2 cellular contexts compared by ENCODE assay signal in the genomic region with DNA sequence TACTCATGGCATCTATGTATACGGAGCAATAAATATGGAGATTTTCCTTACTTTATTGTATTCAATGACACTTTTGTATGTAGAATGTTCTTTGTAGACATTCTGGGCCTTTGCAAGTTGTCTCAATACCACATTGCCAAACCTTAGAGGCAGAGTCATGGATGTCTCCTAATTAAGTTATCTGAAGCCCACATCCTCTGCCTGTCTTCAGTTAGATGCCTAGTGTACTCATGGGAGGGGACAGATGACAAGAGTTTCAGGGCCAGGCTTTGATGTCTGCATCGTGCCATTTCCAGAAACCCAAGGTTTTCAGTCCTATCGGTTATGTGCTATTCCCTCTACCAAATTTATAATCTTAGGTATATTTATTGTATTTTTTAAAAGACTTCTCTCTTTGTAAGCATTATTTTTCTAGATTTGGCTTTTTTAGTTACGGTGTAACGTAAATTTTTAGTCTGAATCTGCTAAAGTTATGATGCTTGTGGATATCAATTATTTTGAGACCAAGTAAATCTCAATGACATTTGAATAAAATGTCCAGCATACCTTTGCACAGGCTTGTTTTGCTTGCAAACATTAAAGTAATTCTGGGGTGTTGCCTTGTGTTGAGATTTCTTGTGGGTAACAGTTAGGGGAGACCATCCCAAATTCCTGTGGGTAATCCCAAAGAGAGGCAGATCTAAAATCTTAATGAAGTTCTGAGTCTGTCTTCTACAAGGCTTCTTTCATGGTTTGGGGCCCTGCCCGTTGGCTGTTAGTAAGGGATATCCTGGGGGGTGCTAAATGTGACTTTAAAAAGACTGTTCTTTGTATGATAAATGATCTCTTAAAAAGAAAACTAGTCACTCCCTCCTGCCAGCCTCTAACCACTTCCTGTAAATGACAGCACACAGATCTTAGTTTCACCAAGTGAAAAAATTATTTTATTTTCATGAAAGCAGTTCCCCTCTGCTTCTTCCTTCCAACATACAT.
TF ChIP-seq lines count a peak whose summit lies in the region.

No MANE protein-coding gene starts in this region.

TF ChIP-seq in HCT116, 20 proteins besides CTCF, POLR2A, EP300 and RAD21:
- TF ChIP-seq, protein P1, sequence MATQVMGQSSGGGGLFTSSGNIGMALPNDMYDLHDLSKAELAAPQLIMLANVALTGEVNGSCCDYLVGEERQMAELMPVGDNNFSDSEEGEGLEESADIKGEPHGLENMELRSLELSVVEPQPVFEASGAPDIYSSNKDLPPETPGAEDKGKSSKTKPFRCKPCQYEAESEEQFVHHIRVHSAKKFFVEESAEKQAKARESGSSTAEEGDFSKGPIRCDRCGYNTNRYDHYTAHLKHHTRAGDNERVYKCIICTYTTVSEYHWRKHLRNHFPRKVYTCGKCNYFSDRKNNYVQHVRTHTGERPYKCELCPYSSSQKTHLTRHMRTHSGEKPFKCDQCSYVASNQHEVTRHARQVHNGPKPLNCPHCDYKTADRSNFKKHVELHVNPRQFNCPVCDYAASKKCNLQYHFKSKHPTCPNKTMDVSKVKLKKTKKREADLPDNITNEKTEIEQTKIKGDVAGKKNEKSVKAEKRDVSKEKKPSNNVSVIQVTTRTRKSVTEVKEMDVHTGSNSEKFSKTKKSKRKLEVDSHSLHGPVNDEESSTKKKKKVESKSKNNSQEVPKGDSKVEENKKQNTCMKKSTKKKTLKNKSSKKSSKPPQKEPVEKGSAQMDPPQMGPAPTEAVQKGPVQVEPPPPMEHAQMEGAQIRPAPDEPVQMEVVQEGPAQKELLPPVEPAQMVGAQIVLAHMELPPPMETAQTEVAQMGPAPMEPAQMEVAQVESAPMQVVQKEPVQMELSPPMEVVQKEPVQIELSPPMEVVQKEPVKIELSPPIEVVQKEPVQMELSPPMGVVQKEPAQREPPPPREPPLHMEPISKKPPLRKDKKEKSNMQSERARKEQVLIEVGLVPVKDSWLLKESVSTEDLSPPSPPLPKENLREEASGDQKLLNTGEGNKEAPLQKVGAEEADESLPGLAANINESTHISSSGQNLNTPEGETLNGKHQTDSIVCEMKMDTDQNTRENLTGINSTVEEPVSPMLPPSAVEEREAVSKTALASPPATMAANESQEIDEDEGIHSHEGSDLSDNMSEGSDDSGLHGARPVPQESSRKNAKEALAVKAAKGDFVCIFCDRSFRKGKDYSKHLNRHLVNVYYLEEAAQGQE (IDR thresholded peaks at IDR 0.05; ENCODE audit: low read depth), result no peak
- TF ChIP-seq SP1 (IDR thresholded peaks at IDR 0.05; ENCODE audit: low read depth), result peak; percentile 21; the same call in 1 of the 2 replicates

TF ChIP-seq in SK-N-SH treated with all-trans-retinoic acid at 6 μM for 48 hours, 23 proteins besides CTCF, POLR2A, EP300 and RAD21 (continued from another document):
- TF ChIP-seq, protein P2, sequence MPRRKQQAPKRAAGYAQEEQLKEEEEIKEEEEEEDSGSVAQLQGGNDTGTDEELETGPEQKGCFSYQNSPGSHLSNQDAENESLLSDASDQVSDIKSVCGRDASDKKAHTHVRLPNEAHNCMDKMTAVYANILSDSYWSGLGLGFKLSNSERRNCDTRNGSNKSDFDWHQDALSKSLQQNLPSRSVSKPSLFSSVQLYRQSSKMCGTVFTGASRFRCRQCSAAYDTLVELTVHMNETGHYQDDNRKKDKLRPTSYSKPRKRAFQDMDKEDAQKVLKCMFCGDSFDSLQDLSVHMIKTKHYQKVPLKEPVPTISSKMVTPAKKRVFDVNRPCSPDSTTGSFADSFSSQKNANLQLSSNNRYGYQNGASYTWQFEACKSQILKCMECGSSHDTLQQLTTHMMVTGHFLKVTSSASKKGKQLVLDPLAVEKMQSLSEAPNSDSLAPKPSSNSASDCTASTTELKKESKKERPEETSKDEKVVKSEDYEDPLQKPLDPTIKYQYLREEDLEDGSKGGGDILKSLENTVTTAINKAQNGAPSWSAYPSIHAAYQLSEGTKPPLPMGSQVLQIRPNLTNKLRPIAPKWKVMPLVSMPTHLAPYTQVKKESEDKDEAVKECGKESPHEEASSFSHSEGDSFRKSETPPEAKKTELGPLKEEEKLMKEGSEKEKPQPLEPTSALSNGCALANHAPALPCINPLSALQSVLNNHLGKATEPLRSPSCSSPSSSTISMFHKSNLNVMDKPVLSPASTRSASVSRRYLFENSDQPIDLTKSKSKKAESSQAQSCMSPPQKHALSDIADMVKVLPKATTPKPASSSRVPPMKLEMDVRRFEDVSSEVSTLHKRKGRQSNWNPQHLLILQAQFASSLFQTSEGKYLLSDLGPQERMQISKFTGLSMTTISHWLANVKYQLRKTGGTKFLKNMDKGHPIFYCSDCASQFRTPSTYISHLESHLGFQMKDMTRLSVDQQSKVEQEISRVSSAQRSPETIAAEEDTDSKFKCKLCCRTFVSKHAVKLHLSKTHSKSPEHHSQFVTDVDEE (CRISPR knock-in tag; IDR thresholded peaks at IDR 0.05), result no peak
- TF ChIP-seq, protein P3, sequence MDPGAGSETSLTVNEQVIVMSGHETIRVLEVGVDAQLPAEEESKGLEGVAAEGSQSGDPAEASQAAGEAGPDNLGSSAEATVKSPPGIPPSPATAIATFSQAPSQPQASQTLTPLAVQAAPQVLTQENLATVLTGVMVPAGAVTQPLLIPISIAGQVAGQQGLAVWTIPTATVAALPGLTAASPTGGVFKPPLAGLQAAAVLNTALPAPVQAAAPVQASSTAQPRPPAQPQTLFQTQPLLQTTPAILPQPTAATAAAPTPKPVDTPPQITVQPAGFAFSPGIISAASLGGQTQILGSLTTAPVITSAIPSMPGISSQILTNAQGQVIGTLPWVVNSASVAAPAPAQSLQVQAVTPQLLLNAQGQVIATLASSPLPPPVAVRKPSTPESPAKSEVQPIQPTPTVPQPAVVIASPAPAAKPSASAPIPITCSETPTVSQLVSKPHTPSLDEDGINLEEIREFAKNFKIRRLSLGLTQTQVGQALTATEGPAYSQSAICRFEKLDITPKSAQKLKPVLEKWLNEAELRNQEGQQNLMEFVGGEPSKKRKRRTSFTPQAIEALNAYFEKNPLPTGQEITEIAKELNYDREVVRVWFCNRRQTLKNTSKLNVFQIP (CRISPR knock-in tag; IDR thresholded peaks at IDR 0.05; ENCODE audit: borderline replicate concordance, low read depth), result no peak
- no peak for TF ChIP-seq SNAI2 (CRISPR knock-in tag; IDR thresholded peaks at IDR 0.05)
- no peak for TF ChIP-seq ESRRG (CRISPR knock-in tag; IDR thresholded peaks at IDR 0.05)
- no peak for TF ChIP-seq RARB (CRISPR knock-in tag; IDR thresholded peaks at IDR 0.05)
- TF ChIP-seq GLIS3 (CRISPR knock-in tag; IDR thresholded peaks at IDR 0.05), result no peak
- TF ChIP-seq CSDC2 (CRISPR knock-in tag; IDR thresholded peaks at IDR 0.05), result no peak
- TF ChIP-seq, protein P4, sequence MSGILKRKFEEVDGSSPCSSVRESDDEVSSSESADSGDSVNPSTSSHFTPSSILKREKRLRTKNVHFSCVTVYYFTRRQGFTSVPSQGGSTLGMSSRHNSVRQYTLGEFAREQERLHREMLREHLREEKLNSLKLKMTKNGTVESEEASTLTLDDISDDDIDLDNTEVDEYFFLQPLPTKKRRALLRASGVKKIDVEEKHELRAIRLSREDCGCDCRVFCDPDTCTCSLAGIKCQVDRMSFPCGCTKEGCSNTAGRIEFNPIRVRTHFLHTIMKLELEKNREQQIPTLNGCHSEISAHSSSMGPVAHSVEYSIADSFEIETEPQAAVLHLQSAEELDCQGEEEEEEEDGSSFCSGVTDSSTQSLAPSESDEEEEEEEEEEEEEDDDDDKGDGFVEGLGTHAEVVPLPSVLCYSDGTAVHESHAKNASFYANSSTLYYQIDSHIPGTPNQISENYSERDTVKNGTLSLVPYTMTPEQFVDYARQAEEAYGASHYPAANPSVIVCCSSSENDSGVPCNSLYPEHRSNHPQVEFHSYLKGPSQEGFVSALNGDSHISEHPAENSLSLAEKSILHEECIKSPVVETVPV (CRISPR knock-in tag; IDR thresholded peaks at IDR 0.05), result no peak
- TF ChIP-seq ZNF70 (CRISPR knock-in tag; IDR thresholded peaks at IDR 0.05), result no peak
- TF ChIP-seq, protein P5, sequence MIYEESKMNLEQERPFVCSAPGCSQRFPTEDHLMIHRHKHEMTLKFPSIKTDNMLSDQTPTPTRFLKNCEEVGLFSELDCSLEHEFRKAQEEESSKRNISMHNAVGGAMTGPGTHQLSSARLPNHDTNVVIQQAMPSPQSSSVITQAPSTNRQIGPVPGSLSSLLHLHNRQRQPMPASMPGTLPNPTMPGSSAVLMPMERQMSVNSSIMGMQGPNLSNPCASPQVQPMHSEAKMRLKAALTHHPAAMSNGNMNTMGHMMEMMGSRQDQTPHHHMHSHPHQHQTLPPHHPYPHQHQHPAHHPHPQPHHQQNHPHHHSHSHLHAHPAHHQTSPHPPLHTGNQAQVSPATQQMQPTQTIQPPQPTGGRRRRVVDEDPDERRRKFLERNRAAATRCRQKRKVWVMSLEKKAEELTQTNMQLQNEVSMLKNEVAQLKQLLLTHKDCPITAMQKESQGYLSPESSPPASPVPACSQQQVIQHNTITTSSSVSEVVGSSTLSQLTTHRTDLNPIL (CRISPR knock-in tag; IDR thresholded peaks at IDR 0.05; ENCODE audit: low read depth), result no peak
- no peak for TF ChIP-seq ZC3H10 (CRISPR knock-in tag; IDR thresholded peaks at IDR 0.05)
- no peak for TF ChIP-seq ZFP30 (CRISPR knock-in tag; IDR thresholded peaks at IDR 0.05)
